In the genomic region with DNA sequence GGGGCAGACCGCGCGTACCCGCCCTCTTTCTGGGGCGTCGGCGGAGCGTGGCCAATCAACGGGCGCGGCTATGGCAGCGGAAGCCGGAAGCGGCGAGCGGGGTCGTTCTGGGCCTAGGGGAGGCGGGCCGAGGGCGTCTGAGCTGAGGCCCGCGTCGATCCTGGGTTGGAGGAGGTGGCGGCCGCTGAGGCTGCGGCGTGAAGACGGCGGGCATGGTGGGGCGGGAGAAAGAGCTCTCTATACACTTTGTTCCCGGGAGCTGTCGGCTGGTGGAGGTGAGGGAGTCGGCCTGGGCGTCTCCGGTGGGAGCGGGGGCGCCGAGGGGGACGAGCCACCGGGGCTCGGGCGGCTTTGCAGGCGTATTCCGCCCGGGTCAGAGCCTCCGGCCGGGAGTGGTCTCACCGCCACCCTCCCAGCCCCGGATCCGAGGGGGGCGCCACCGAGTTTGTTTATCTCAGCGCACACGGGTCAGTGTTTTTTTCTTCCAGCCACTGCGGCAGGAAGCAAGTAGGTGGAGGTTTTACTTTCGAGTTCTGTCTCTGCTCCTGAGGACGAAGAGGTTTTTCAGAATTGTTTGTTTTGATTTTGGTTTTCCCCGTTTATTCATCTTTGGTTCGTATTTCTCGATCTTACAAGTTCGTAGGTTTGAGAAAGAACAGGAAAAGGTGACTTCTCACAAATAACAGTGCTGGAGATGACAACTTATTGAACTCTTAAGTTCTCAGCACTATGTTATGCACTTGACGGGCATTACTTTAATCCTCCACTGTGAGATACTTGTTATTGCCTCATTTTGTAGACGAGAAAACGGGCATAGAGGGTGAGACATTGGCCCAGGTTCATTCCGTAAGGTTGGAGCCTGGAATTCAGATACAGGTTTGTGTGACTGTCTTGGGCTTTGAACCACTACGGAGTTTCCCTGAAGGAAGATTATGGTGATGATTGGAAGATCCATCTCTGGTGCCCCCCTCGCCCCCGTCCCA, we compare ENCODE assay signal across 1 cellular context.
TF ChIP-seq lines count a peak whose summit lies in the region.

A gene (plus strand): TSS at position 145 of the 983 bp plus-strand sequence. CDS start 68 bp downstream, at position 213.

TF ChIP-seq in K562, 482 proteins besides CTCF, POLR2A, EP300 and RAD21 (continued from another document and continues in another):
- no peak for TF ChIP-seq ZNF354B (CRISPR knock-in tag; IDR thresholded peaks at IDR 0.05)
- TF ChIP-seq SAP30 (IDR thresholded peaks at IDR 0.05; ENCODE audit: borderline replicate concordance, insufficient read depth, low read depth, low read length, poor library complexity, severe bottlenecking) = peak; percentile 56
- TF ChIP-seq, protein P1, sequence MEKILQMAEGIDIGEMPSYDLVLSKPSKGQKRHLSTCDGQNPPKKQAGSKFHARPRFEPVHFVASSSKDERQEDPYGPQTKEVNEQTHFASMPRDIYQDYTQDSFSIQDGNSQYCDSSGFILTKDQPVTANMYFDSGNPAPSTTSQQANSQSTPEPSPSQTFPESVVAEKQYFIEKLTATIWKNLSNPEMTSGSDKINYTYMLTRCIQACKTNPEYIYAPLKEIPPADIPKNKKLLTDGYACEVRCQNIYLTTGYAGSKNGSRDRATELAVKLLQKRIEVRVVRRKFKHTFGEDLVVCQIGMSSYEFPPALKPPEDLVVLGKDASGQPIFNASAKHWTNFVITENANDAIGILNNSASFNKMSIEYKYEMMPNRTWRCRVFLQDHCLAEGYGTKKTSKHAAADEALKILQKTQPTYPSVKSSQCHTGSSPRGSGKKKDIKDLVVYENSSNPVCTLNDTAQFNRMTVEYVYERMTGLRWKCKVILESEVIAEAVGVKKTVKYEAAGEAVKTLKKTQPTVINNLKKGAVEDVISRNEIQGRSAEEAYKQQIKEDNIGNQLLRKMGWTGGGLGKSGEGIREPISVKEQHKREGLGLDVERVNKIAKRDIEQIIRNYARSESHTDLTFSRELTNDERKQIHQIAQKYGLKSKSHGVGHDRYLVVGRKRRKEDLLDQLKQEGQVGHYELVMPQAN (IDR thresholded peaks at IDR 0.05; ENCODE audit: borderline replicate concordance) = peak; percentile 75; the same call in 1 of the 2 replicates
- TF ChIP-seq ZNF384 (IDR thresholded peaks at IDR 0.05; ENCODE audit: low read depth, low read length) = peak; percentile 97
- TF ChIP-seq, protein P2, sequence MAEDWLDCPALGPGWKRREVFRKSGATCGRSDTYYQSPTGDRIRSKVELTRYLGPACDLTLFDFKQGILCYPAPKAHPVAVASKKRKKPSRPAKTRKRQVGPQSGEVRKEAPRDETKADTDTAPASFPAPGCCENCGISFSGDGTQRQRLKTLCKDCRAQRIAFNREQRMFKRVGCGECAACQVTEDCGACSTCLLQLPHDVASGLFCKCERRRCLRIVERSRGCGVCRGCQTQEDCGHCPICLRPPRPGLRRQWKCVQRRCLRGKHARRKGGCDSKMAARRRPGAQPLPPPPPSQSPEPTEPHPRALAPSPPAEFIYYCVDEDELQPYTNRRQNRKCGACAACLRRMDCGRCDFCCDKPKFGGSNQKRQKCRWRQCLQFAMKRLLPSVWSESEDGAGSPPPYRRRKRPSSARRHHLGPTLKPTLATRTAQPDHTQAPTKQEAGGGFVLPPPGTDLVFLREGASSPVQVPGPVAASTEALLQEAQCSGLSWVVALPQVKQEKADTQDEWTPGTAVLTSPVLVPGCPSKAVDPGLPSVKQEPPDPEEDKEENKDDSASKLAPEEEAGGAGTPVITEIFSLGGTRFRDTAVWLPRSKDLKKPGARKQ (CRISPR knock-in tag; IDR thresholded peaks at IDR 0.05) = no peak
- TF ChIP-seq HNRNPLL (IDR thresholded peaks at IDR 0.05; ENCODE audit: low read depth, low read length, poor library complexity, severe bottlenecking) = peak; percentile 50
- no peak for TF ChIP-seq CEBPG (CRISPR knock-in tag; IDR thresholded peaks at IDR 0.05)
- peak in 1 of 2 experiments; percentile 16; a peak in 1 of 4 replicates for TF ChIP-seq CEBPG (tag; conservative IDR thresholded peaks at IDR 0.05 in 1 of 2, IDR thresholded peaks at IDR 0.05 in 1 of 2)
- no peak for TF ChIP-seq HSF4 (CRISPR knock-in tag; IDR thresholded peaks at IDR 0.05; ENCODE audit: borderline replicate concordance)
- no peak for TF ChIP-seq RFX7 (CRISPR knock-in tag; IDR thresholded peaks at IDR 0.05)
- no peak for TF ChIP-seq FOS (IDR thresholded peaks at IDR 0.05; ENCODE audit: extremely low read depth, insufficient read length)
- no peak for TF ChIP-seq SMARCA5 (IDR thresholded peaks at IDR 0.05)
- TF ChIP-seq NFYB (IDR thresholded peaks at IDR 0.05; ENCODE audit: extremely low read depth, insufficient read length) = peak; percentile 54
- no peak for TF ChIP-seq ZNF121 (CRISPR knock-in tag; conservative IDR thresholded peaks at IDR 0.05)
- no peak for TF ChIP-seq ZNF165 (CRISPR knock-in tag; IDR thresholded peaks at IDR 0.05; ENCODE audit: borderline replicate concordance)
- TF ChIP-seq, protein P3, sequence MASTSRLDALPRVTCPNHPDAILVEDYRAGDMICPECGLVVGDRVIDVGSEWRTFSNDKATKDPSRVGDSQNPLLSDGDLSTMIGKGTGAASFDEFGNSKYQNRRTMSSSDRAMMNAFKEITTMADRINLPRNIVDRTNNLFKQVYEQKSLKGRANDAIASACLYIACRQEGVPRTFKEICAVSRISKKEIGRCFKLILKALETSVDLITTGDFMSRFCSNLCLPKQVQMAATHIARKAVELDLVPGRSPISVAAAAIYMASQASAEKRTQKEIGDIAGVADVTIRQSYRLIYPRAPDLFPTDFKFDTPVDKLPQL (IDR thresholded peaks at IDR 0.05; ENCODE audit: extremely low read depth, insufficient read length) = no peak
- no peak for TF ChIP-seq SAFB (IDR thresholded peaks at IDR 0.05; ENCODE audit: borderline replicate concordance, low read depth, low read length)
- peak; percentile 89 for TF ChIP-seq KDM5B (IDR thresholded peaks at IDR 0.05; ENCODE audit: insufficient replicate concordance, low read depth, low read length)
- TF ChIP-seq SAFB2 (IDR thresholded peaks at IDR 0.05; ENCODE audit: borderline replicate concordance, low read depth, low read length, severe bottlenecking) = no peak
- TF ChIP-seq, protein P4, sequence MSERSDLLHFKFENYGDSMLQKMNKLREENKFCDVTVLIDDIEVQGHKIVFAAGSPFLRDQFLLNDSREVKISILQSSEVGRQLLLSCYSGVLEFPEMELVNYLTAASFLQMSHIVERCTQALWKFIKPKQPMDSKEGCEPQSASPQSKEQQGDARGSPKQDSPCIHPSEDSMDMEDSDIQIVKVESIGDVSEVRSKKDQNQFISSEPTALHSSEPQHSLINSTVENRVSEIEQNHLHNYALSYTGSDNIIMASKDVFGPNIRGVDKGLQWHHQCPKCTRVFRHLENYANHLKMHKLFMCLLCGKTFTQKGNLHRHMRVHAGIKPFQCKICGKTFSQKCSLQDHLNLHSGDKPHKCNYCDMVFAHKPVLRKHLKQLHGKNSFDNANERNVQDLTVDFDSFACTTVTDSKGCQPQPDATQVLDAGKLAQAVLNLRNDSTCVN (CRISPR knock-in tag; IDR thresholded peaks at IDR 0.05) = no peak
- peak; percentile 76; the same call in 1 of the 2 replicates for TF ChIP-seq PML (IDR thresholded peaks at IDR 0.05; ENCODE audit: low read length)
- no peak for TF ChIP-seq HMG20A (CRISPR knock-in tag; conservative IDR thresholded peaks at IDR 0.05)
- TF ChIP-seq KDM1A (IDR thresholded peaks at IDR 0.05) = no peak
- no peak for TF ChIP-seq HIVEP1 (CRISPR knock-in tag; IDR thresholded peaks at IDR 0.05)
- no peak for TF ChIP-seq TCFL5 (CRISPR knock-in tag; conservative IDR thresholded peaks at IDR 0.05)
- TF ChIP-seq MCM2 (IDR thresholded peaks at IDR 0.05; ENCODE audit: low read depth) = no peak
- TF ChIP-seq ZNF212 (CRISPR knock-in tag; IDR thresholded peaks at IDR 0.05) = no peak
- TF ChIP-seq PRMT5 (CRISPR knock-in tag; IDR thresholded peaks at IDR 0.05) = no peak
- no peak for TF ChIP-seq ZNF316 (IDR thresholded peaks at IDR 0.05)
- no peak for TF ChIP-seq RBM17 (IDR thresholded peaks at IDR 0.05; ENCODE audit: borderline replicate concordance, low read depth, low read length)
- peak; percentile 97 for TF ChIP-seq CXXC5 (CRISPR knock-in tag; IDR thresholded peaks at IDR 0.05)
- TF ChIP-seq, protein P5, sequence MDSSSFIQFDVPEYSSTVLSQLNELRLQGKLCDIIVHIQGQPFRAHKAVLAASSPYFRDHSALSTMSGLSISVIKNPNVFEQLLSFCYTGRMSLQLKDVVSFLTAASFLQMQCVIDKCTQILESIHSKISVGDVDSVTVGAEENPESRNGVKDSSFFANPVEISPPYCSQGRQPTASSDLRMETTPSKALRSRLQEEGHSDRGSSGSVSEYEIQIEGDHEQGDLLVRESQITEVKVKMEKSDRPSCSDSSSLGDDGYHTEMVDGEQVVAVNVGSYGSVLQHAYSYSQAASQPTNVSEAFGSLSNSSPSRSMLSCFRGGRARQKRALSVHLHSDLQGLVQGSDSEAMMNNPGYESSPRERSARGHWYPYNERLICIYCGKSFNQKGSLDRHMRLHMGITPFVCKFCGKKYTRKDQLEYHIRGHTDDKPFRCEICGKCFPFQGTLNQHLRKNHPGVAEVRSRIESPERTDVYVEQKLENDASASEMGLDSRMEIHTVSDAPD (CRISPR knock-in tag; IDR thresholded peaks at IDR 0.05) = no peak
- no peak for TF ChIP-seq THRAP3 (IDR thresholded peaks at IDR 0.05; ENCODE audit: borderline replicate concordance)
- TF ChIP-seq, protein P6, sequence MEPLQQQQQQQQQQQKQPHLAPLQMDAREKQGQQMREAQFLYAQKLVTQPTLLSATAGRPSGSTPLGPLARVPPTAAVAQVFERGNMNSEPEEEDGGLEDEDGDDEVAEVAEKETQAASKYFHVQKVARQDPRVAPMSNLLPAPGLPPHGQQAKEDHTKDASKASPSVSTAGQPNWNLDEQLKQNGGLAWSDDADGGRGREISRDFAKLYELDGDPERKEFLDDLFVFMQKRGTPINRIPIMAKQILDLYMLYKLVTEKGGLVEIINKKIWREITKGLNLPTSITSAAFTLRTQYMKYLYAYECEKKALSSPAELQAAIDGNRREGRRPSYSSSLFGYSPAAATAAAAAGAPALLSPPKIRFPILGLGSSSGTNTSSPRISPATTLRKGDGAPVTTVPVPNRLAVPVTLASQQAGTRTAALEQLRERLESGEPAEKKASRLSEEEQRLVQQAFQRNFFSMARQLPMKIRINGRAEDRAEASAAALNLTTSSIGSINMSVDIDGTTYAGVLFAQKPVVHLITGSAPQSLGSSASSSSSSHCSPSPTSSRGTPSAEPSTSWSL (CRISPR knock-in tag; IDR thresholded peaks at IDR 0.05; ENCODE audit: borderline replicate concordance) = no peak
- TF ChIP-seq, protein P7, sequence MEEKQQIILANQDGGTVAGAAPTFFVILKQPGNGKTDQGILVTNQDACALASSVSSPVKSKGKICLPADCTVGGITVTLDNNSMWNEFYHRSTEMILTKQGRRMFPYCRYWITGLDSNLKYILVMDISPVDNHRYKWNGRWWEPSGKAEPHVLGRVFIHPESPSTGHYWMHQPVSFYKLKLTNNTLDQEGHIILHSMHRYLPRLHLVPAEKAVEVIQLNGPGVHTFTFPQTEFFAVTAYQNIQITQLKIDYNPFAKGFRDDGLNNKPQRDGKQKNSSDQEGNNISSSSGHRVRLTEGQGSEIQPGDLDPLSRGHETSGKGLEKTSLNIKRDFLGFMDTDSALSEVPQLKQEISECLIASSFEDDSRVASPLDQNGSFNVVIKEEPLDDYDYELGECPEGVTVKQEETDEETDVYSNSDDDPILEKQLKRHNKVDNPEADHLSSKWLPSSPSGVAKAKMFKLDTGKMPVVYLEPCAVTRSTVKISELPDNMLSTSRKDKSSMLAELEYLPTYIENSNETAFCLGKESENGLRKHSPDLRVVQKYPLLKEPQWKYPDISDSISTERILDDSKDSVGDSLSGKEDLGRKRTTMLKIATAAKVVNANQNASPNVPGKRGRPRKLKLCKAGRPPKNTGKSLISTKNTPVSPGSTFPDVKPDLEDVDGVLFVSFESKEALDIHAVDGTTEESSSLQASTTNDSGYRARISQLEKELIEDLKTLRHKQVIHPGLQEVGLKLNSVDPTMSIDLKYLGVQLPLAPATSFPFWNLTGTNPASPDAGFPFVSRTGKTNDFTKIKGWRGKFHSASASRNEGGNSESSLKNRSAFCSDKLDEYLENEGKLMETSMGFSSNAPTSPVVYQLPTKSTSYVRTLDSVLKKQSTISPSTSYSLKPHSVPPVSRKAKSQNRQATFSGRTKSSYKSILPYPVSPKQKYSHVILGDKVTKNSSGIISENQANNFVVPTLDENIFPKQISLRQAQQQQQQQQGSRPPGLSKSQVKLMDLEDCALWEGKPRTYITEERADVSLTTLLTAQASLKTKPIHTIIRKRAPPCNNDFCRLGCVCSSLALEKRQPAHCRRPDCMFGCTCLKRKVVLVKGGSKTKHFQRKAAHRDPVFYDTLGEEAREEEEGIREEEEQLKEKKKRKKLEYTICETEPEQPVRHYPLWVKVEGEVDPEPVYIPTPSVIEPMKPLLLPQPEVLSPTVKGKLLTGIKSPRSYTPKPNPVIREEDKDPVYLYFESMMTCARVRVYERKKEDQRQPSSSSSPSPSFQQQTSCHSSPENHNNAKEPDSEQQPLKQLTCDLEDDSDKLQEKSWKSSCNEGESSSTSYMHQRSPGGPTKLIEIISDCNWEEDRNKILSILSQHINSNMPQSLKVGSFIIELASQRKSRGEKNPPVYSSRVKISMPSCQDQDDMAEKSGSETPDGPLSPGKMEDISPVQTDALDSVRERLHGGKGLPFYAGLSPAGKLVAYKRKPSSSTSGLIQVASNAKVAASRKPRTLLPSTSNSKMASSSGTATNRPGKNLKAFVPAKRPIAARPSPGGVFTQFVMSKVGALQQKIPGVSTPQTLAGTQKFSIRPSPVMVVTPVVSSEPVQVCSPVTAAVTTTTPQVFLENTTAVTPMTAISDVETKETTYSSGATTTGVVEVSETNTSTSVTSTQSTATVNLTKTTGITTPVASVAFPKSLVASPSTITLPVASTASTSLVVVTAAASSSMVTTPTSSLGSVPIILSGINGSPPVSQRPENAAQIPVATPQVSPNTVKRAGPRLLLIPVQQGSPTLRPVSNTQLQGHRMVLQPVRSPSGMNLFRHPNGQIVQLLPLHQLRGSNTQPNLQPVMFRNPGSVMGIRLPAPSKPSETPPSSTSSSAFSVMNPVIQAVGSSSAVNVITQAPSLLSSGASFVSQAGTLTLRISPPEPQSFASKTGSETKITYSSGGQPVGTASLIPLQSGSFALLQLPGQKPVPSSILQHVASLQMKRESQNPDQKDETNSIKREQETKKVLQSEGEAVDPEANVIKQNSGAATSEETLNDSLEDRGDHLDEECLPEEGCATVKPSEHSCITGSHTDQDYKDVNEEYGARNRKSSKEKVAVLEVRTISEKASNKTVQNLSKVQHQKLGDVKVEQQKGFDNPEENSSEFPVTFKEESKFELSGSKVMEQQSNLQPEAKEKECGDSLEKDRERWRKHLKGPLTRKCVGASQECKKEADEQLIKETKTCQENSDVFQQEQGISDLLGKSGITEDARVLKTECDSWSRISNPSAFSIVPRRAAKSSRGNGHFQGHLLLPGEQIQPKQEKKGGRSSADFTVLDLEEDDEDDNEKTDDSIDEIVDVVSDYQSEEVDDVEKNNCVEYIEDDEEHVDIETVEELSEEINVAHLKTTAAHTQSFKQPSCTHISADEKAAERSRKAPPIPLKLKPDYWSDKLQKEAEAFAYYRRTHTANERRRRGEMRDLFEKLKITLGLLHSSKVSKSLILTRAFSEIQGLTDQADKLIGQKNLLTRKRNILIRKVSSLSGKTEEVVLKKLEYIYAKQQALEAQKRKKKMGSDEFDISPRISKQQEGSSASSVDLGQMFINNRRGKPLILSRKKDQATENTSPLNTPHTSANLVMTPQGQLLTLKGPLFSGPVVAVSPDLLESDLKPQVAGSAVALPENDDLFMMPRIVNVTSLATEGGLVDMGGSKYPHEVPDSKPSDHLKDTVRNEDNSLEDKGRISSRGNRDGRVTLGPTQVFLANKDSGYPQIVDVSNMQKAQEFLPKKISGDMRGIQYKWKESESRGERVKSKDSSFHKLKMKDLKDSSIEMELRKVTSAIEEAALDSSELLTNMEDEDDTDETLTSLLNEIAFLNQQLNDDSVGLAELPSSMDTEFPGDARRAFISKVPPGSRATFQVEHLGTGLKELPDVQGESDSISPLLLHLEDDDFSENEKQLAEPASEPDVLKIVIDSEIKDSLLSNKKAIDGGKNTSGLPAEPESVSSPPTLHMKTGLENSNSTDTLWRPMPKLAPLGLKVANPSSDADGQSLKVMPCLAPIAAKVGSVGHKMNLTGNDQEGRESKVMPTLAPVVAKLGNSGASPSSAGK (IDR thresholded peaks at IDR 0.05) = no peak
